Comparison of ENCODE assay signal across 7 cellular contexts in the genomic region with DNA sequence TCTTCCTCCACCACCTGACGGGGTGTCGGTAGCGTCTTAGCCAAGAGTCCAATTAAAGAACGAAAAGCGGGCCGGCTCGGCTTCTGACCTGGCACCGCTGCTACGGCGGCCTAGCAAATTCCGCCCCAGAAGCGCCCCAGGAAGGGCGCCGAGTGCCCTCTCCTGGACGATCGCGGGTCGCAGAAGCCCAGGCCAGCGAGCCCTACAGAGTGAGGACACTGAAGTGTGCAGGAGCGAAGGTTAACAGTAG. TPM values are rescaled to one million over a fixed set of nuclear protein-coding genes. Genes with fewer than 3 reads are reported as not detected.
DNase-seq lines count a peak whose midpoint lies in the region; ATAC-seq and TF ChIP-seq lines count a peak whose summit lies in the region.
"Had no signal": no experiment of that assay in that cellular context is flagged by ENCODE, and none has a peak within 500 bp of the region (broad histone marks: within the 10 kb centered on the region; RNA-seq: fewer than 3 reads in every experiment).

No MANE protein-coding gene starts in this region.

- peak overlapping the region; percentile 84 for H3K4me3 ChIP-seq in CD8-positive, alpha-beta T cell (ENCODE audit: low read depth, low read length)

- no peaks in the 10 kb centered on the region for H3K27me3 ChIP-seq in CD8-positive, alpha-beta T cell (ENCODE audit: insufficient read depth, low read length)

- H3K9me3 ChIP-seq in CD8-positive, alpha-beta T cell (ENCODE audit: low read length): no peaks in the 10 kb centered on the region

- no peak for ATAC-seq in CD8-positive, alpha-beta T cell
- ATAC-seq in HG02973 (IDR thresholded peaks at IDR 0.05; ENCODE audit: unreplicated experiment) (peak; percentile 16), GM19463 (IDR thresholded peaks at IDR 0.05; ENCODE audit: unreplicated experiment) (no peak)
- ATAC-seq in central memory CD8-positive, alpha-beta T cell (replicated peaks; ENCODE audit: extremely low read depth, poor library complexity, severe bottlenecking): no peak

- POLR2A ChIA-PET in CD8-positive, alpha-beta T cell (lab: Charles Lee): no interaction called here

- peak overlapping the region; percentile 96 for H3K4me3 Mint-ChIP-seq in CD8-positive, alpha-beta T cell
- peak overlapping the region; percentile 97 for H3K4me3 Mint-ChIP-seq in central memory CD8-positive, alpha-beta T cell

- H3K9me3 Mint-ChIP-seq in CD8-positive, alpha-beta T cell: no peaks in the 10 kb centered on the region
- H3K9me3 Mint-ChIP-seq in central memory CD8-positive, alpha-beta T cell: no peaks in the 10 kb centered on the region

- H3K36me3 Mint-ChIP-seq in CD8-positive, alpha-beta T cell: peaks cover 14% of the 10 kb centered on the region
- H3K36me3 Mint-ChIP-seq in central memory CD8-positive, alpha-beta T cell (ENCODE audit: insufficient read depth): peaks cover 25% of the 10 kb centered on the region

- H3K27ac Mint-ChIP-seq in CD8-positive, alpha-beta T cell: peak overlapping the region; percentile 97
- H3K27ac Mint-ChIP-seq in central memory CD8-positive, alpha-beta T cell (ENCODE audit: low read depth): peak overlapping the region; percentile 98

- TF ChIP-seq CTCF in CD8-positive, alpha-beta T cell (IDR thresholded peaks at IDR 0.05): no peak

- H3K36me3 ChIP-seq in CD8-positive, alpha-beta T cell (ENCODE audit: insufficient read depth, low read length): peaks cover 3% of the 10 kb centered on the region

- H3K4me1 Mint-ChIP-seq in CD8-positive, alpha-beta T cell (ENCODE audit: low read depth): peaks cover 62% of the 10 kb centered on the region
- peaks cover 68% of the 10 kb centered on the region for H3K4me1 Mint-ChIP-seq in central memory CD8-positive, alpha-beta T cell

- peak overlapping the region; percentile 44 for H3K27ac ChIP-seq in CD8-positive, alpha-beta T cell (ENCODE audit: low read depth, low read length)

- DNase-seq in CD8-positive, alpha-beta T cell: no peak
- no peak for DNase-seq in central memory CD8-positive, alpha-beta T cell (ENCODE audit: low spot score in 2 of 2)
- peak; percentile 76 for DNase-seq in occipital lobe (lab: John Stamatoyannopoulos, UW)
- no peak for DNase-seq in D341Med (ENCODE audit: low spot score)

- intact Hi-C loops in CD8-positive, alpha-beta T cell (cut with DNase I, micrococcal nuclease): loop anchor here in 1 of 2 experiments (5.0 kb wide), 1 partner anchor 69 kb away; a partner anchor contains a TSS

- CTCF ChIA-PET in CD8-positive, alpha-beta T cell (lab: Charles Lee): interaction anchor here (4.2 kb wide), 1 partner anchor 21 kb away, joined by 45 read pairs; no protein-coding TSS in a partner anchor

- H3K4me1 ChIP-seq in CD8-positive, alpha-beta T cell (ENCODE audit: insufficient read depth, low read length): peaks cover 60% of the 10 kb centered on the region

- H3K27me3 Mint-ChIP-seq in CD8-positive, alpha-beta T cell (ENCODE audit: low read depth): no peaks in the 10 kb centered on the region
- no peaks in the 10 kb centered on the region for H3K27me3 Mint-ChIP-seq in central memory CD8-positive, alpha-beta T cell

RNA-seq across cellular contexts. Expression of a gene that starts 1.1 kb away (rescaled TPM):
- total RNA-seq in CD8-positive, alpha-beta T cell: 10 to 100 TPM; 57.4 to 61.0 TPM
- total RNA-seq in occipital lobe: 3.0 TPM

RNA-seq across cellular contexts. Expression of a gene that starts 12.3 kb away (rescaled TPM):
- total RNA-seq in CD8-positive, alpha-beta T cell: 1 to 10 TPM; 4.3 to 7.3 TPM
- total RNA-seq in occipital lobe: not detected
- total RNA-seq: M059J had no signal

RNA-seq across cellular contexts. Expression of a gene that starts 25.6 kb away (rescaled TPM):
- total RNA-seq in CD8-positive, alpha-beta T cell: 10 to 100 TPM; 31.7 to 38.2 TPM
- 0.47 TPM for total RNA-seq in occipital lobe

RNA-seq across cellular contexts. Expression of a gene that starts 28.6 kb away (rescaled TPM):
- total RNA-seq in CD8-positive, alpha-beta T cell: 10 to 100 TPM; 65.2 to 69.5 TPM
- 8.7 TPM for total RNA-seq in occipital lobe

RNA-seq across cellular contexts. Expression of a gene that starts 28.8 kb away (rescaled TPM):
- 10 to 100 TPM in 1 of 2 experiments, 1 to 10 TPM in 1; 9.4 to 11.1 TPM for total RNA-seq in CD8-positive, alpha-beta T cell
- 7.2 TPM for total RNA-seq in occipital lobe

Comparison
In these comparisons a context has a peak if more than half of its experiments do, and no peak if none do; other contexts are left out.
1. RNA of a gene that starts 1.1 kb away (total RNA-seq): 57.4 to 61.0 TPM in CD8-positive, alpha-beta T cell; 3.0 TPM in occipital lobe (single experiment); every median in the first group is over 10 times any median in the second.
2. RNA of a gene that starts 25.6 kb away (total RNA-seq): 31.7 to 38.2 TPM in CD8-positive, alpha-beta T cell; 0.47 TPM in occipital lobe (single experiment); every median in the first group is over 10 times any median in the second.